Comparison of ENCODE assay signal across 8 cellular contexts in genomic region chr6:124964084-124964763, GRCh38. TPM values are rescaled to one million over a fixed set of nuclear protein-coding genes. Genes with fewer than 3 reads are reported as not detected.
A peak's percentile ranks its signal among the peaks of the same experiment; 100 is the strongest.
DNase-seq lines count a peak whose midpoint lies in the region; ATAC-seq lines count a peak whose summit lies in the region.

No MANE protein-coding gene starts in this region.

- H3K4me3 ChIP-seq in ectodermal cell (ENCODE audit: insufficient read depth, low read depth, low read length) (peak overlapping the region; percentile 85), urinary bladder (ENCODE audit: low read depth, low read length) (peak overlapping the region; percentile 91)

- H3K36me3 ChIP-seq in ectodermal cell (ENCODE audit: control insufficient read depth, insufficient read depth, low read length) (no peaks in the 10 kb centered on the region), urinary bladder (ENCODE audit: insufficient read depth) (no peaks in the 10 kb centered on the region)

- ATAC-seq in activated naive CD8-positive, alpha-beta T cell treated with anti-CD3 and anti-CD28 coated beads, Interleukin-2, amount 10 ng/mL, durations not matched to agents 7 days and 5 days (ENCODE audit: low read depth), result no peak
- no peak for ATAC-seq in GM21528 (IDR thresholded peaks at IDR 0.05; ENCODE audit: low FRiP score, unreplicated experiment)
- ATAC-seq in activated naive CD8-positive, alpha-beta T cell treated with anti-CD3 and anti-CD28 coated beads, Interleukin-2, amount 50 U/mL, for 24 hours, result no peak

- DNase-seq in activated naive CD8-positive, alpha-beta T cell treated with anti-CD3 and anti-CD28 coated beads, Interleukin-2, amount 10 ng/mL, durations not matched to agents 7 days and 5 days, result no peak
- DNase-seq in activated naive CD8-positive, alpha-beta T cell treated with anti-CD3 and anti-CD28 coated beads for 36 hours, result no peak
- DNase-seq in midbrain (lab: John Stamatoyannopoulos, UW) (peak; percentile 53), HK-2 (ENCODE audit: unreplicated experiment) (no peak)
- no peak for DNase-seq in activated naive CD8-positive, alpha-beta T cell treated with anti-CD3 and anti-CD28 coated beads, Interleukin-2, amount 50 U/mL, for 24 hours

- peaks cover 15% of the 10 kb centered on the region for H3K27me3 ChIP-seq in ectodermal cell (ENCODE audit: control insufficient read depth, insufficient read depth, low read length, poor library complexity, severe bottlenecking)

- WGBS in ectodermal cell, 2 experiments, result 81 to 85% methylated on average over 6 of the region's 6 CpGs
- WGBS in urinary bladder, result 10% methylated on average over 6 of the region's 6 CpGs

- peaks cover 2% of the 10 kb centered on the region for H3K36me3 Mint-ChIP-seq in activated naive CD8-positive, alpha-beta T cell treated with anti-CD3 and anti-CD28 coated beads, Interleukin-2, amount 10 ng/mL, durations not matched to agents 7 days and 5 days
- H3K36me3 Mint-ChIP-seq in activated naive CD8-positive, alpha-beta T cell treated with anti-CD3 and anti-CD28 coated beads for 36 hours, result no peaks in the 10 kb centered on the region
- peaks cover 2% of the 10 kb centered on the region for H3K36me3 Mint-ChIP-seq in activated naive CD8-positive, alpha-beta T cell treated with anti-CD3 and anti-CD28 coated beads, Interleukin-2, amount 50 U/mL, for 24 hours (ENCODE audit: low read depth)

- peaks cover 10% of the 10 kb centered on the region for H3K4me1 Mint-ChIP-seq in activated naive CD8-positive, alpha-beta T cell treated with anti-CD3 and anti-CD28 coated beads, Interleukin-2, amount 10 ng/mL, durations not matched to agents 7 days and 5 days
- H3K4me1 Mint-ChIP-seq in activated naive CD8-positive, alpha-beta T cell treated with anti-CD3 and anti-CD28 coated beads for 36 hours, result peaks cover 9% of the 10 kb centered on the region
- peaks cover 10% of the 10 kb centered on the region for H3K4me1 Mint-ChIP-seq in activated naive CD8-positive, alpha-beta T cell treated with anti-CD3 and anti-CD28 coated beads, Interleukin-2, amount 50 U/mL, for 24 hours

- POLR2A ChIA-PET in activated naive CD8-positive, alpha-beta T cell treated with anti-CD3 and anti-CD28 coated beads, Interleukin-2, amount 10 ng/mL, durations not matched to agents 7 days and 5 days (lab: Charles Lee), result no interaction called here

- H3K4me1 ChIP-seq in ectodermal cell (ENCODE audit: control insufficient read depth, insufficient read depth, low read length) (peaks cover 22% of the 10 kb centered on the region), urinary bladder (ENCODE audit: insufficient read depth) (peaks cover 2% of the 10 kb centered on the region)

- H3K9me3 Mint-ChIP-seq in activated naive CD8-positive, alpha-beta T cell treated with anti-CD3 and anti-CD28 coated beads, Interleukin-2, amount 10 ng/mL, durations not matched to agents 7 days and 5 days, result peaks cover 1% of the 10 kb centered on the region
- peaks cover 1% of the 10 kb centered on the region for H3K9me3 Mint-ChIP-seq in activated naive CD8-positive, alpha-beta T cell treated with anti-CD3 and anti-CD28 coated beads for 36 hours
- H3K9me3 Mint-ChIP-seq in activated naive CD8-positive, alpha-beta T cell treated with anti-CD3 and anti-CD28 coated beads, Interleukin-2, amount 50 U/mL, for 24 hours, result peaks cover 3% of the 10 kb centered on the region

- H3K27ac Mint-ChIP-seq in activated naive CD8-positive, alpha-beta T cell treated with anti-CD3 and anti-CD28 coated beads, Interleukin-2, amount 10 ng/mL, durations not matched to agents 7 days and 5 days, result no peak overlapping the region
- no peak overlapping the region for H3K27ac Mint-ChIP-seq in activated naive CD8-positive, alpha-beta T cell treated with anti-CD3 and anti-CD28 coated beads for 36 hours
- no peak overlapping the region for H3K27ac Mint-ChIP-seq in activated naive CD8-positive, alpha-beta T cell treated with anti-CD3 and anti-CD28 coated beads, Interleukin-2, amount 50 U/mL, for 24 hours

- H3K27ac ChIP-seq in ectodermal cell (ENCODE audit: insufficient read depth, low read depth, low read length, poor library complexity, severe bottlenecking) (no peak overlapping the region), urinary bladder (ENCODE audit: low read depth) (peak overlapping the region; percentile 50)

- H3K27me3 Mint-ChIP-seq in activated naive CD8-positive, alpha-beta T cell treated with anti-CD3 and anti-CD28 coated beads, Interleukin-2, amount 10 ng/mL, durations not matched to agents 7 days and 5 days, result peaks cover 59% of the 10 kb centered on the region
- peaks cover 73% of the 10 kb centered on the region for H3K27me3 Mint-ChIP-seq in activated naive CD8-positive, alpha-beta T cell treated with anti-CD3 and anti-CD28 coated beads for 36 hours
- H3K27me3 Mint-ChIP-seq in activated naive CD8-positive, alpha-beta T cell treated with anti-CD3 and anti-CD28 coated beads, Interleukin-2, amount 50 U/mL, for 24 hours, result peaks cover 46% of the 10 kb centered on the region

- H3K9me3 ChIP-seq in ectodermal cell (ENCODE audit: control insufficient read depth, low read length), result no peaks in the 10 kb centered on the region

- H3K4me3 Mint-ChIP-seq in activated naive CD8-positive, alpha-beta T cell treated with anti-CD3 and anti-CD28 coated beads, Interleukin-2, amount 10 ng/mL, durations not matched to agents 7 days and 5 days, result peak overlapping the region; percentile 9
- H3K4me3 Mint-ChIP-seq in activated naive CD8-positive, alpha-beta T cell treated with anti-CD3 and anti-CD28 coated beads for 36 hours, result no peak overlapping the region
- no peak overlapping the region for H3K4me3 Mint-ChIP-seq in activated naive CD8-positive, alpha-beta T cell treated with anti-CD3 and anti-CD28 coated beads, Interleukin-2, amount 50 U/mL, for 24 hours

RNA-seq across cellular contexts. Expression of gene RNF217, which starts 2.0 kb away (rescaled TPM):
- 1 to 10 TPM in 1 of 2 experiments, under 1 TPM in 1; 0.08 to 1.0 TPM for total RNA-seq in activated naive CD8-positive, alpha-beta T cell treated with anti-CD3 and anti-CD28 coated beads, Interleukin-2, amount 10 ng/mL, durations not matched to agents 7 days and 5 days
- total RNA-seq in activated naive CD8-positive, alpha-beta T cell treated with anti-CD3 and anti-CD28 coated beads for 36 hours, result under 1 TPM; 0.12 to 0.30 TPM
- 13.3 TPM for polyA plus RNA-seq in ectodermal cell (2013, experiment 1 of 4)
- polyA plus RNA-seq in ectodermal cell (2013, experiment 2 of 4), result 12.0 TPM
- polyA plus RNA-seq in ectodermal cell (2013, experiment 3 of 4), result 10.8 TPM
- polyA plus RNA-seq in ectodermal cell (2013, experiment 4 of 4), result 10.6 TPM
- total RNA-seq in urinary bladder, result 51.7 TPM
- polyA plus RNA-seq in urinary bladder, result 7.9 TPM

Comparison
In these comparisons a context has a peak if more than half of its experiments do, and no peak if none do; other contexts are left out.
1. RNA of gene RNF217, which starts 2.0 kb away (total RNA-seq): 51.7 TPM in urinary bladder (single experiment); 0.08 to 1.0 TPM in activated naive CD8-positive, alpha-beta T cell treated with anti-CD3 and anti-CD28 coated beads, Interleukin-2, amount 10 ng/mL, durations not matched to agents 7 days and 5 days and 0.12 to 0.30 TPM in activated naive CD8-positive, alpha-beta T cell treated with anti-CD3 and anti-CD28 coated beads for 36 hours; every median in the first group is over 10 times any median in the second.